In the genomic region with DNA sequence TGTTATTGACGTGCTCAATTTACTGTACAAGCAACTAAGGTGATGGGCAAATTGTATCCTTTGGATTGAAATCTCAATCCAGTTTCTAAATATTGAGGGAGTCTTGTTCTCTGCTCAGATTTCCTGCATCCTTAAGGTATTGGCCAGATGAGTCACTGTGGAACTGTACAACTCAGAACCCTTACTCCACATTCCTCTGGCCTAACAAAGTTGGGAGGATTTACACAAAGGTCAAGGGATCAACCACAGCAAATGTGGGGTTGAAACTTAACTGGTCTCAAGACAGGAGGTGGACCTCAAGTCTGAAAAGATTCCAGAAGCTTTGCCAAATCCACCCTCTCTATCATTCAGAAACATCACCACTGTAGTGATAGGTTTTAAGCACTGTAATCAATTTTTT, we compare ENCODE assay signal across 17 cellular contexts.
A peak's percentile ranks its signal among the peaks of the same experiment; 100 is the strongest.
DNase-seq lines count a peak whose midpoint lies in the region; FAIRE-seq and TF ChIP-seq lines count a peak whose summit lies in the region.
"Had no signal": no experiment of that assay in that cellular context is flagged by ENCODE, and none has a peak within 500 bp of the region (broad histone marks: within the 10 kb centered on the region; RNA-seq: fewer than 3 reads in every experiment).

No MANE protein-coding gene starts in this region.

- intact Hi-C loops in MCF 10A (cut with micrococcal nuclease): no loop called here
- intact Hi-C loops in breast epithelium (cut with DNase I; ENCODE audit: low total_unique reads): no loop called here
- intact Hi-C loops in activated T-helper 1 cell treated with anti-CD3 and anti-CD28 coated beads, Interleukin-12 subunit alpha, Interleukin-12 subunit beta, Interleukin-2, Interleukin-4 antibody, amounts not matched to agents 30 ng/mL and 10 ng/mL and 1 ng/mL, durations not matched to agents 14 hours and 24 hours and 36 hours (cut with micrococcal nuclease): no loop called here

- FAIRE-seq in GM12891 (lab: Jason Lieb, UNC): no peak

- TF ChIP-seq POLR2A in breast epithelium (IDR thresholded peaks at IDR 0.05) (no peak), GM12891 (IDR thresholded peaks at IDR 0.05; ENCODE audit: low read depth, low read length) (no peak), Peyer's patch (IDR thresholded peaks at IDR 0.05) (no peak)

- H3K27ac ChIP-seq in breast epithelium (no peak overlapping the region), Peyer's patch (no peak overlapping the region)
- H3K27ac ChIP-seq: 22Rv1, sigmoid colon, SJCRH30, thoracic aorta had no signal

- peaks cover 33% of the 10 kb centered on the region for H3K4me1 Mint-ChIP-seq in MCF 10A (ENCODE audit: insufficient read depth, unreplicated experiment)
- peaks cover 12% of the 10 kb centered on the region for H3K4me1 Mint-ChIP-seq in activated T-helper 1 cell treated with anti-CD3 and anti-CD28 coated beads, Interleukin-12 subunit alpha, Interleukin-12 subunit beta, Interleukin-2, Interleukin-4 antibody, amounts not matched to agents 30 ng/mL and 10 ng/mL and 1 ng/mL, durations not matched to agents 14 hours and 24 hours and 36 hours (ENCODE audit: low read depth)
- H3K4me1 Mint-ChIP-seq: brain had no signal

- H3K27me3 ChIP-seq in breast epithelium (no peaks in the 10 kb centered on the region), Peyer's patch (no peaks in the 10 kb centered on the region)
- H3K27me3 ChIP-seq: sigmoid colon, SJCRH30 had no signal

- no peaks in the 10 kb centered on the region for H3K27me3 Mint-ChIP-seq in MCF 10A (ENCODE audit: insufficient read depth, unreplicated experiment)
- peaks cover 22% of the 10 kb centered on the region for H3K27me3 Mint-ChIP-seq in activated T-helper 1 cell treated with anti-CD3 and anti-CD28 coated beads, Interleukin-12 subunit alpha, Interleukin-12 subunit beta, Interleukin-2, Interleukin-4 antibody, amounts not matched to agents 30 ng/mL and 10 ng/mL and 1 ng/mL, durations not matched to agents 14 hours and 24 hours and 36 hours (ENCODE audit: insufficient read depth)

- peak; percentile 72 for DNase-seq in MCF 10A (ENCODE audit: unreplicated experiment)
- no peak for DNase-seq in breast epithelium (ENCODE audit: low spot score in 2 of 2)
- DNase-seq in amniotic epithelial cell (ENCODE audit: low read depth): peak; percentile 97
- DNase-seq in kidney glomerular epithelial cell (lab: John Stamatoyannopoulos, UW): peak; percentile 70
- DNase-seq in GM12891 (ENCODE audit: insufficient read length, low spot score): no peak
- DNase-seq in Peyer's patch: no peak
- DNase-seq in GM13977 (ENCODE audit: low spot score): no peak
- no peak for DNase-seq in activated T-helper 1 cell treated with anti-CD3 and anti-CD28 coated beads, Interleukin-12 subunit alpha, Interleukin-12 subunit beta, Interleukin-2, Interleukin-4 antibody, amounts not matched to agents 30 ng/mL and 10 ng/mL and 1 ng/mL, durations not matched to agents 14 hours and 24 hours and 36 hours (ENCODE audit: low spot score)
- DNase-seq: DMS153, GOT3, NCI-H187 treated with DMSO at 0.1 percent for 48 hours, NCI-H82, sigmoid colon, SJCRH30 had no signal

- H3K27ac Mint-ChIP-seq in MCF 10A (ENCODE audit: low read depth, unreplicated experiment): peak overlapping the region; percentile 68
- H3K27ac Mint-ChIP-seq in activated T-helper 1 cell treated with anti-CD3 and anti-CD28 coated beads, Interleukin-12 subunit alpha, Interleukin-12 subunit beta, Interleukin-2, Interleukin-4 antibody, amounts not matched to agents 30 ng/mL and 10 ng/mL and 1 ng/mL, durations not matched to agents 14 hours and 24 hours and 36 hours: no peak overlapping the region

- no peaks in the 10 kb centered on the region for H3K36me3 ChIP-seq in breast epithelium
- no peaks in the 10 kb centered on the region for H3K36me3 ChIP-seq in Peyer's patch
- H3K36me3 ChIP-seq: sigmoid colon, SJCRH30, thoracic aorta had no signal

- peak overlapping the region; percentile 51 for H3K4me3 Mint-ChIP-seq in MCF 10A (ENCODE audit: unreplicated experiment)
- no peak overlapping the region for H3K4me3 Mint-ChIP-seq in activated T-helper 1 cell treated with anti-CD3 and anti-CD28 coated beads, Interleukin-12 subunit alpha, Interleukin-12 subunit beta, Interleukin-2, Interleukin-4 antibody, amounts not matched to agents 30 ng/mL and 10 ng/mL and 1 ng/mL, durations not matched to agents 14 hours and 24 hours and 36 hours
- H3K4me3 Mint-ChIP-seq: brain had no signal

- H3K4me1 ChIP-seq in breast epithelium (no peaks in the 10 kb centered on the region), Peyer's patch (no peaks in the 10 kb centered on the region)
- H3K4me1 ChIP-seq: sigmoid colon, SJCRH30 had no signal

- BruUV-seq in MCF 10A (replicated peaks; lab: Mats Ljungman, UMichigan): no TSS peak

- H3K9me3 Mint-ChIP-seq in MCF 10A (ENCODE audit: unreplicated experiment): no peaks in the 10 kb centered on the region
- no peaks in the 10 kb centered on the region for H3K9me3 Mint-ChIP-seq in activated T-helper 1 cell treated with anti-CD3 and anti-CD28 coated beads, Interleukin-12 subunit alpha, Interleukin-12 subunit beta, Interleukin-2, Interleukin-4 antibody, amounts not matched to agents 30 ng/mL and 10 ng/mL and 1 ng/mL, durations not matched to agents 14 hours and 24 hours and 36 hours

- TF ChIP-seq CTCF in MCF 10A (IDR thresholded peaks at IDR 0.05; ENCODE audit: unreplicated experiment) (no peak), breast epithelium (IDR thresholded peaks at IDR 0.05) (no peak), Peyer's patch (IDR thresholded peaks at IDR 0.05) (no peak), GM13977 (IDR thresholded peaks at IDR 0.05; ENCODE audit: extremely low read depth, insufficient read depth, missing control alignments) (no peak)

- no peak overlapping the region for H3K4me3 ChIP-seq in breast epithelium
- no peak overlapping the region for H3K4me3 ChIP-seq in Peyer's patch
- H3K4me3 ChIP-seq: sigmoid colon, SJCRH30, thoracic aorta had no signal

- no peaks in the 10 kb centered on the region for H3K36me3 Mint-ChIP-seq in MCF 10A (ENCODE audit: insufficient read depth, unreplicated experiment)
- H3K36me3 Mint-ChIP-seq in activated T-helper 1 cell treated with anti-CD3 and anti-CD28 coated beads, Interleukin-12 subunit alpha, Interleukin-12 subunit beta, Interleukin-2, Interleukin-4 antibody, amounts not matched to agents 30 ng/mL and 10 ng/mL and 1 ng/mL, durations not matched to agents 14 hours and 24 hours and 36 hours (ENCODE audit: low read depth): no peaks in the 10 kb centered on the region
- H3K36me3 Mint-ChIP-seq: brain had no signal

- in situ Hi-C loops in GM13977 (cut with MboI; ENCODE audit: low pct_unique_long_range_greater_than_20kb, low sequenced_read_pairs, unreplicated experiment): no loop called here

- H3K9me3 ChIP-seq in breast epithelium (no peaks in the 10 kb centered on the region), Peyer's patch (no peaks in the 10 kb centered on the region)
- H3K9me3 ChIP-seq: sigmoid colon, SJCRH30, thoracic aorta had no signal

- POLR2A ChIA-PET in MCF 10A (lab: Yijun Ruan, JAX): interaction anchor here (0.9 kb wide), 1 partner anchor 20 kb away, joined by 3 read pairs; no protein-coding TSS in a partner anchor

- CTCF ChIA-PET in MCF 10A (lab: Yijun Ruan, JAX): interaction anchor here (0.6 to 1.2 kb wide), 2 partner anchors 18 to 1137 kb away, joined by 3 to 4 read pairs; no protein-coding TSS in a partner anchor

TF ChIP-seq in GM12891, 5 proteins besides CTCF, POLR2A, EP300 and RAD21:
- TF ChIP-seq TAF1 (IDR thresholded peaks at IDR 0.05; ENCODE audit: low read depth, low read length): no peak
- no peak for TF ChIP-seq POLR2AphosphoS5 (IDR thresholded peaks at IDR 0.05; ENCODE audit: low read depth, low read length)
- no peak for TF ChIP-seq SPI1 (IDR thresholded peaks at IDR 0.05; ENCODE audit: low read depth, low read length)
- no peak for TF ChIP-seq POU2F2 (IDR thresholded peaks at IDR 0.05; ENCODE audit: low read depth, low read length)
- TF ChIP-seq PAX5 (IDR thresholded peaks at IDR 0.05; ENCODE audit: insufficient read depth, low read length, severe bottlenecking): no peak

Comparison
In these comparisons a context has a peak if more than half of its experiments do, and no peak if none do; other contexts are left out.
1. DNase-seq: peak in MCF 10A (single experiment), amniotic epithelial cell (single experiment) and kidney glomerular epithelial cell (single experiment); none in breast epithelium (0 of 2), GM12891 (single experiment), Peyer's patch (0 of 3), GM13977 (single experiment) and activated T-helper 1 cell treated with anti-CD3 and anti-CD28 coated beads, Interleukin-12 subunit alpha, Interleukin-12 subunit beta, Interleukin-2, Interleukin-4 antibody, amounts not matched to agents 30 ng/mL and 10 ng/mL and 1 ng/mL, durations not matched to agents 14 hours and 24 hours and 36 hours (single experiment).